ENCODE assay signal across 9 cellular contexts in the genomic region with DNA sequence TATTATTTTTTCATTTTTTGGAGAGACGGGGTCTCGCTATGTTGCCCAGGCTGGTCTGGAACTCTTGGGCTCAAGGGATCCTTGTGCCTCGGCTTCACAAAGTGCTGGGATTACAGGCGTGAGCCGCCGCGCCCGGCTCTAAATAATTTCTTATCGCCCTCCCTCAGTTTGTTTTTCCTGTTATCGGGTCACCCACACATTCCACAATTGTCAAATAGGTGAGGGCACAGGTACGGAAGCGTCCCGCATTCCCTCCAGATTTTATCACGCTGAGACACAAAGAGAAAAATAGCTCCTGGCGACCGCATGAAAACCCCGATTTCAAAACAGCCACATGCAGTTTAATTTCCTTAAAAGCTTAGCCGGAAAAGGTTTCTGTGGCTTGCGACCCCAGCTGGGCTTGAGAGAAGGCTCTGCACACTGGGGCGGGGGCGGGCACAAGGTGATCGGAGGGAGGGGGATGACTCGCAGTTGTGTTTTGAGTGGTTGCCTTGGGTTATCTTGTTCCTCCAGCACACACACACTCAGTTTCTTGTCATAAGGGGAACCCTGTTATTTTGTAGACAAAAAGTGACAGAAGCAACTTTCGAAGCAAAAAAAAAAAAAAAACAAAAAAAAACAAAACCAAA. TPM values are rescaled to one million over a fixed set of nuclear protein-coding genes. Genes with fewer than 3 reads are reported as not detected.
DNase-seq lines count a peak whose midpoint lies in the region; ATAC-seq, FAIRE-seq and TF ChIP-seq lines count a peak whose summit lies in the region.
"Had no signal": no experiment of that assay in that cellular context is flagged by ENCODE, and none has a peak within 500 bp of the region (broad histone marks: within the 10 kb centered on the region; RNA-seq: fewer than 3 reads in every experiment).

No MANE protein-coding gene starts in this region.

- peaks cover 50% of the 10 kb centered on the region for H3K4me1 Mint-ChIP-seq in activated T-cell treated with anti-CD3 and anti-CD28 coated beads, Interleukin-2, amount 50 U/mL, for 72 hours (ENCODE audit: low read depth)

- DNase-seq in GM18507 (ENCODE audit: extremely low spot score, insufficient read length, low read depth), result peak; percentile 61
- DNase-seq in activated T-cell treated with anti-CD3 and anti-CD28 coated beads, Interleukin-2, amount 50 U/mL, for 72 hours, result peak; percentile 80 to 88
- DNase-seq in Right ventricle myocardium inferior (ENCODE audit: missing footprints), result peak; percentile 85
- DNase-seq in renal cortical epithelial cell (ENCODE audit: low read depth), result peak; percentile 10
- no peak for DNase-seq in ACHN
- DNase-seq in D721Med (ENCODE audit: insufficient read length, low spot score), result no peak

- H3K79me2 ChIP-seq in OCI-LY1 (ENCODE audit: insufficient read depth, low read length), result no peaks in the 10 kb centered on the region

- H3K9ac ChIP-seq in OCI-LY1 (ENCODE audit: low read length), result peak overlapping the region; percentile 58; the same call in 1 of the 2 replicates

- H3K9me3 ChIP-seq in OCI-LY1 (ENCODE audit: low read length), result no peaks in the 10 kb centered on the region

- H3K9me2 ChIP-seq in OCI-LY1 (ENCODE audit: low read depth, low read length), result no peaks in the 10 kb centered on the region

- no peaks in the 10 kb centered on the region for H3K36me3 ChIP-seq in OCI-LY1 (ENCODE audit: insufficient read depth, low read length)

- intact Hi-C loops in Right ventricle myocardium inferior (cut with DNase I), result no loop called here

- peak overlapping the region; percentile 64 for H3K4me3 ChIP-seq in OCI-LY1 (ENCODE audit: low read depth, low read length, poor library complexity, severe bottlenecking)

- H2AFZ ChIP-seq in OCI-LY1 (ENCODE audit: low read length), result no peak overlapping the region

- H3K27me3 ChIP-seq in OCI-LY1 (ENCODE audit: insufficient read depth, low read length), result no peaks in the 10 kb centered on the region

- ATAC-seq in HG02884 (IDR thresholded peaks at IDR 0.05; ENCODE audit: unreplicated experiment), result peak; percentile 37
- peak; percentile 65 to 68 for ATAC-seq in activated T-cell treated with anti-CD3 and anti-CD28 coated beads, Interleukin-2, amount 50 U/mL, for 72 hours (replicated peaks in 1 of 2)
- ATAC-seq in Right ventricle myocardium inferior, result peak; percentile 66

- H3K4me2 ChIP-seq in OCI-LY1 (ENCODE audit: low read length), result peak overlapping the region; percentile 78

- peaks cover 12% of the 10 kb centered on the region for H3K27me3 Mint-ChIP-seq in activated T-cell treated with anti-CD3 and anti-CD28 coated beads, Interleukin-2, amount 50 U/mL, for 72 hours (ENCODE audit: low read depth)

- peaks cover 2 to 4% of the 10 kb centered on the region in 2 donors for H3K36me3 Mint-ChIP-seq in activated T-cell treated with anti-CD3 and anti-CD28 coated beads, Interleukin-2, amount 50 U/mL, for 72 hours (ENCODE audit: insufficient read depth in 2 of 2)

- no peak for TF ChIP-seq CTCF in OCI-LY1 (IDR thresholded peaks at IDR 0.05; ENCODE audit: low read length)
- TF ChIP-seq CTCF in D721Med (IDR thresholded peaks at IDR 0.05; ENCODE audit: insufficient read depth, missing control alignments), result no peak

- H3K4me3 Mint-ChIP-seq in activated T-cell treated with anti-CD3 and anti-CD28 coated beads, Interleukin-2, amount 50 U/mL, for 72 hours, result peak overlapping the region; percentile 86 to 99

- H3F3A ChIP-seq in OCI-LY1 (ENCODE audit: insufficient read depth, low read length), result no peaks in the 10 kb centered on the region

- H3K27ac Mint-ChIP-seq in activated T-cell treated with anti-CD3 and anti-CD28 coated beads, Interleukin-2, amount 50 U/mL, for 72 hours, result peak overlapping the region; percentile 100

- FAIRE-seq in GM18507 (lab: Jason Lieb, UNC) (peak; percentile 94), D721Med (lab: Jason Lieb, UNC) (no peak)
- FAIRE-seq: colon had no signal

- no peaks in the 10 kb centered on the region for H4K20me1 ChIP-seq in OCI-LY1 (ENCODE audit: insufficient read depth, low read length)

- H3K9me3 Mint-ChIP-seq in activated T-cell treated with anti-CD3 and anti-CD28 coated beads, Interleukin-2, amount 50 U/mL, for 72 hours, result no peaks in the 10 kb centered on the region

- in situ Hi-C loops in ACHN (cut with HindIII; ENCODE audit: low pct_ligation_motif_present, low pct_unique_long_range_greater_than_20kb, low sequenced_read_pairs), result no loop called here

- peak overlapping the region; percentile 67 for H3K27ac ChIP-seq in OCI-LY1 (ENCODE audit: low read depth, low read length, poor library complexity, severe bottlenecking)

- peaks cover 59% of the 10 kb centered on the region for H3K4me1 ChIP-seq in OCI-LY1 (ENCODE audit: insufficient read depth, low read length, severe bottlenecking)

RNA-seq across cellular contexts. Expression of gene IQGAP2, which starts 0.7 kb away (rescaled TPM):
- total RNA-seq in activated T-cell treated with anti-CD3 and anti-CD28 coated beads, Interleukin-2, amount 50 U/mL, for 72 hours, result 100 to 1,000 TPM in 1 of 2 donors, 10 to 100 TPM in 1; 78.0 to 108 TPM
- 4.9 TPM for total RNA-seq in Right ventricle myocardium inferior
- under 0.01 and 0.30 TPM in 2 replicates for total RNA-seq in renal cortical epithelial cell

Comparison
In these comparisons a context has a peak if more than half of its experiments do, and no peak if none do; other contexts are left out.
1. DNase-seq: peak in GM18507 (single experiment), activated T-cell treated with anti-CD3 and anti-CD28 coated beads, Interleukin-2, amount 50 U/mL, for 72 hours (2 of 2), Right ventricle myocardium inferior (single experiment) and renal cortical epithelial cell (single experiment); none in ACHN (single experiment) and D721Med (single experiment).
2. RNA of gene IQGAP2, which starts 0.7 kb away (total RNA-seq): 78.0 to 108 TPM in activated T-cell treated with anti-CD3 and anti-CD28 coated beads, Interleukin-2, amount 50 U/mL, for 72 hours; 4.9 TPM in Right ventricle myocardium inferior (single experiment) and under 0.01 to 0.30 TPM in renal cortical epithelial cell; every median in the first group is over 10 times any median in the second.
3. Peak in every context shown above with its lines, with median percentiles within 50 percentile points of each other: ATAC-seq.